Comparison of ENCODE assay signal across 20 cellular contexts in genomic region chr18:48477353-48477752, GRCh38.
"Had no signal": no experiment of that assay in that cellular context is flagged by ENCODE, and none has a peak within 500 bp of the region (broad histone marks: within the 10 kb centered on the region; RNA-seq: fewer than 3 reads in every experiment).

No MANE protein-coding gene starts in this region.

- H3K9me3 ChIP-seq: right lobe of liver, testis, upper lobe of right lung, vagina had no signal

- H3K27me3 ChIP-seq: hepatocyte, right lobe of liver, testis, tibial nerve, upper lobe of right lung, vagina had no signal

- H3K27ac Mint-ChIP-seq: naive thymus-derived CD4-positive, alpha-beta T cell; nephron progenitor cell; stimulated activated naive B cell treated with anti-CD40 and anti-IgM and Interleukin-4, amounts not matched to agents 10 μg/mL and 1 μg/mL and 100 μg/mL, for 72 hours; stimulated activated naive CD8-positive, alpha-beta T cell treated with anti-CD3 and anti-CD28 coated beads, Interleukin-15, amount 100 ng/mL, for 72 hours had no signal

- H3K4me3 Mint-ChIP-seq: naive thymus-derived CD4-positive, alpha-beta T cell; nephron progenitor cell; stimulated activated naive B cell treated with anti-CD40 and anti-IgM and Interleukin-4, amounts not matched to agents 10 μg/mL and 1 μg/mL and 100 μg/mL, for 72 hours; stimulated activated naive CD8-positive, alpha-beta T cell treated with anti-CD3 and anti-CD28 coated beads, Interleukin-15, amount 100 ng/mL, for 72 hours had no signal

- DNase-seq: effector CD4-positive, alpha-beta T cell; foreskin fibroblast; kidney glomerular epithelial cell; naive thymus-derived CD4-positive, alpha-beta T cell; nephron progenitor cell; psoas muscle; retina; right lobe of liver; stimulated activated CD4-positive, alpha-beta T cell treated with anti-CD3 and anti-CD28 coated beads, Interleukin-2, amount 100 ng/mL, for 24 hours; stimulated activated CD4-positive, alpha-beta T cell treated with anti-CD3 and anti-CD28 coated beads, Interleukin-4, amount 100 ng/mL, for 4 hours; stimulated activated naive B cell treated with anti-CD40 and anti-IgM and Interleukin-4, amounts not matched to agents 10 μg/mL and 1 μg/mL and 100 μg/mL, for 72 hours; stimulated activated naive CD8-positive, alpha-beta T cell treated with anti-CD3 and anti-CD28 coated beads, Interleukin-15, amount 100 ng/mL, for 72 hours; testis; upper lobe of right lung had no signal

- H3K79me2 ChIP-seq: hepatocyte, parathyroid adenoma had no signal

- FAIRE-seq: islet of Langerhans had no signal

- H3K36me3 ChIP-seq: right lobe of liver, tibial nerve, upper lobe of right lung, vagina had no signal

- H2AFZ ChIP-seq: hepatocyte, parathyroid adenoma had no signal

- H3K27ac ChIP-seq: coronary artery, hepatocyte, parathyroid adenoma, psoas muscle, right lobe of liver, testis, tibial nerve, upper lobe of right lung, vagina had no signal

- H3K4me1 Mint-ChIP-seq: naive thymus-derived CD4-positive, alpha-beta T cell; nephron progenitor cell; stimulated activated naive B cell treated with anti-CD40 and anti-IgM and Interleukin-4, amounts not matched to agents 10 μg/mL and 1 μg/mL and 100 μg/mL, for 72 hours; stimulated activated naive CD8-positive, alpha-beta T cell treated with anti-CD3 and anti-CD28 coated beads, Interleukin-15, amount 100 ng/mL, for 72 hours had no signal

- H3K36me3 Mint-ChIP-seq: stimulated activated naive B cell treated with anti-CD40 and anti-IgM and Interleukin-4, amounts not matched to agents 10 μg/mL and 1 μg/mL and 100 μg/mL, for 72 hours had no signal

- H3K4me2 ChIP-seq: hepatocyte had no signal

- H3K4me3 ChIP-seq: coronary artery, hepatocyte, psoas muscle, right lobe of liver, testis, tibial nerve, upper lobe of right lung, vagina had no signal

- H3K9ac ChIP-seq: parathyroid adenoma had no signal

- H3K4me1 ChIP-seq: parathyroid adenoma, psoas muscle, tibial nerve, upper lobe of right lung, vagina had no signal
